ENCODE assay signal across 7 cellular contexts in the genomic region with DNA sequence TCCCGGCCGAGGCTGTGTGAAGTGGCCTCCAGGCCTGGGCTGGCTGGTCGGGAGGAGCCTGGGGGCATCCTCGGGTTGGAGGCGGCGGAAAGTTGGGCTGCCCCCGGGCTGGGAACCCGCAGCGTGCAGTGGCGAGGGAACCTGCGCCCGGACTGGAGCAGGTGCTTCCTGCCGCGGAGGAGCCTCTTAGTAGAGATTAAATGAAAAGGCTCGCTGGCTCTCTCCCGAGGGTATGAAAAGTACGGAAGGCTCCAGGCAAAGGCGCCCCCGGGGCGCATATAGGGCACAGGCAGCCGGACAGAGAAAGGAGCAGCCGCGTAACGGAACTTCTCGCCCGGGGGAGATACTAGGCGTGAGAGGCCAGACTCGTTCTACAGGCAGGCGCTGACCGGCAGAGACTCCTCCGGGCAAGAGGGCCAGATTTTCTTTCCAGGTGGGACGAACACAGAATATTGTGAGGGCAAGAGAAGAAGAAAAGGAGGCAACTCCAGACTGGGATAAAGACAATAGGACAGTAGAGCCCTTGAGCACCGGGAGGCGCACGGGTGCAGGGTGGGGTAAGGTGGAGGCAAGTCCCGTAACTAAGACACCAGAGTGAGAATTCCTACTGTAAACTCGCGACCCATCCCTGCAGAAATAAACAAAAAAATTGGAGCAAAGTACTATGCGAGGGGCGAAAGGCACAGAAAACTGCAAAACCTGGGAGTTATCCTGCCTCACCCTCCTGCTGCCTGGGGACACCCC. TPM values are rescaled to one million over a fixed set of nuclear protein-coding genes. Genes with fewer than 3 reads are reported as not detected.
DNase-seq lines count a peak whose midpoint lies in the region; ATAC-seq and TF ChIP-seq lines count a peak whose summit lies in the region.

No MANE protein-coding gene starts in this region.

- no peak overlapping the region for H3K27ac Mint-ChIP-seq in central memory CD8-positive, alpha-beta T cell (ENCODE audit: low read depth)

- H3K4me1 ChIP-seq in thoracic aorta (ENCODE audit: control insufficient read depth in 1 of 2, low read depth in 2 of 2) = peaks cover 0 to 22% of the 10 kb centered on the region in 2 donors

- H3K9me3 ChIP-seq in thoracic aorta = no peaks in the 10 kb centered on the region

- H3K27me3 ChIP-seq in thoracic aorta (replicated peaks; ENCODE audit: insufficient read depth) = no peaks in the 10 kb centered on the region

- no peaks in the 10 kb centered on the region for H3K36me3 Mint-ChIP-seq in central memory CD8-positive, alpha-beta T cell (ENCODE audit: insufficient read depth)

- H3K4me3 Mint-ChIP-seq in central memory CD8-positive, alpha-beta T cell = peak overlapping the region; percentile 65

- TF ChIP-seq CTCF in thoracic aorta (IDR thresholded peaks at IDR 0.05) = no peak

- H3K9me3 Mint-ChIP-seq in central memory CD8-positive, alpha-beta T cell = no peaks in the 10 kb centered on the region

- no peaks in the 10 kb centered on the region for H3K36me3 ChIP-seq in thoracic aorta

- H3K27ac ChIP-seq in thoracic aorta = peak overlapping the region; percentile 63 to 79

- peak overlapping the region; percentile 58 for H3K4me3 ChIP-seq in GM08714 (ENCODE audit: low read length)
- H3K4me3 ChIP-seq in thoracic aorta = peak overlapping the region; percentile 85

- ATAC-seq in central memory CD8-positive, alpha-beta T cell (replicated peaks; ENCODE audit: extremely low read depth, poor library complexity, severe bottlenecking) = no peak
- ATAC-seq in left lobe of liver (peak; percentile 24), thoracic aorta (ENCODE audit: insufficient number of reproducible peaks, low FRiP score, low read depth) (no peak), GM19463 (IDR thresholded peaks at IDR 0.05; ENCODE audit: unreplicated experiment) (no peak)

- peaks cover 40% of the 10 kb centered on the region for H3K27me3 Mint-ChIP-seq in central memory CD8-positive, alpha-beta T cell

- H3K4me1 Mint-ChIP-seq in central memory CD8-positive, alpha-beta T cell = peaks cover 10% of the 10 kb centered on the region

- peak; percentile 62 for DNase-seq in NCI-H2227 treated with DMSO at 0.1 percent for 48 hours (lab: John Stamatoyannopoulos, UW)
- DNase-seq in central memory CD8-positive, alpha-beta T cell (ENCODE audit: low spot score in 2 of 2) = no peak
- DNase-seq in left lobe of liver (ENCODE audit: low spot score) = peak; percentile 54
- DNase-seq in thoracic aorta (ENCODE audit: low spot score) = no peak
- DNase-seq in stimulated activated CD4-positive, alpha-beta T cell treated with anti-CD3 and anti-CD28 coated beads, Interleukin-12 subunit alpha, Interleukin-12 subunit beta, amount 100 ng/mL, for 4 hours = no peak

RNA-seq across cellular contexts. Expression of a gene that starts 0.8 kb away (rescaled TPM):
- total RNA-seq in left lobe of liver (34.2 TPM), thoracic aorta (10 to 100 TPM; 25.9 to 37.9 TPM)

Comparison
In these comparisons a context has a peak if more than half of its experiments do, and no peak if none do; other contexts are left out.
1. DNase-seq: peak in NCI-H2227 treated with DMSO at 0.1 percent for 48 hours (single experiment) and left lobe of liver (single experiment); none in central memory CD8-positive, alpha-beta T cell (0 of 2), thoracic aorta (single experiment) and stimulated activated CD4-positive, alpha-beta T cell treated with anti-CD3 and anti-CD28 coated beads, Interleukin-12 subunit alpha, Interleukin-12 subunit beta, amount 100 ng/mL, for 4 hours (single experiment).